ENCODE assay signal across 25 cellular contexts in the genomic region with DNA sequence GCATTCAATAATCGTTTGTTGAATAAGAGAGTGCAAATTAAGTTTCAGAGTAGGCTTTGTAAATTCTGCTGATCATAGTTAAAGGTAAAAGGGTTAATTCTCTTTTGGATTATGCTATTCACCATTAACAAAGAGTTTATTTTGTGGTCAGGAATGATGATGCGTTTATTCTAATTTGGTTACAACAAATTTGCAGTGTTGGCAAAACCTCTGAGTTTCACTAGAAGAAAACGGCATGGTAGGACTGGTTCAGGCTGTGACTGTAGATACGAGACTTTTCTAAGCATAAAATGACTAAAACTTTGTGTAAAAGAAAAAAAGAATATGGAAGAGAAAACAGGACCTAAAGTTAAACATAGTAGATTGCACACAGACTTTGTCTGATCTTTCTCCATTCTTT.
DNase-seq lines count a peak whose midpoint lies in the region; ATAC-seq, FAIRE-seq and TF ChIP-seq lines count a peak whose summit lies in the region.
"Had no signal": no experiment of that assay in that cellular context is flagged by ENCODE, and none has a peak within 500 bp of the region (broad histone marks: within the 10 kb centered on the region; RNA-seq: fewer than 3 reads in every experiment).

No MANE protein-coding gene starts in this region.

- no peaks in the 10 kb centered on the region for H3K36me3 Mint-ChIP-seq in glutamatergic neuron (ENCODE audit: unreplicated experiment)
- H3K36me3 Mint-ChIP-seq: CD8-positive, alpha-beta T cell had no signal

- peaks cover 9% of the 10 kb centered on the region for H3K9me3 Mint-ChIP-seq in glutamatergic neuron (ENCODE audit: unreplicated experiment)

- peaks cover 27% of the 10 kb centered on the region for H3K4me1 Mint-ChIP-seq in glutamatergic neuron (ENCODE audit: low read depth, unreplicated experiment)

- peaks cover 3% of the 10 kb centered on the region for H3K27me3 Mint-ChIP-seq in glutamatergic neuron (ENCODE audit: unreplicated experiment)
- H3K27me3 Mint-ChIP-seq: CD4-positive, alpha-beta T cell had no signal

- TF ChIP-seq CTCF in A549 (IDR thresholded peaks at IDR 0.05) (no peak), glutamatergic neuron (IDR thresholded peaks at IDR 0.05; ENCODE audit: partially characterized antibody, unreplicated experiment) (no peak)

- TF ChIP-seq POLR2A in A549 (IDR thresholded peaks at IDR 0.05; ENCODE audit: low read length) (no peak), H54 (IDR thresholded peaks at IDR 0.05; ENCODE audit: low read depth, low read length) (no peak)

- H3K4me2 ChIP-seq in A549: no peak overlapping the region
- H3K4me2 ChIP-seq: BLaER1 treated with 17β-estradiol and CSF1 and Interleukin-3, amounts not matched to agents 10 nM and 100 nM had no signal

- no peak overlapping the region for H3K4me3 ChIP-seq in A549
- H3K4me3 ChIP-seq: BLaER1 treated with 17β-estradiol and CSF1 and Interleukin-3, amounts not matched to agents 10 nM and 100 nM; GM12878 had no signal

- CTCF ChIA-PET in A549 (lab: Yijun Ruan, JAX): no interaction called here

- POLR2A ChIA-PET in A549 (lab: Yijun Ruan, JAX): no interaction called here

- H3K4me1 ChIP-seq in A549: no peaks in the 10 kb centered on the region
- H3K4me1 ChIP-seq: Caco-2 had no signal

- H3K4me3 Mint-ChIP-seq in glutamatergic neuron (ENCODE audit: unreplicated experiment): peak overlapping the region; percentile 18
- H3K4me3 Mint-ChIP-seq: B cell; CD4-positive, alpha-beta T cell; CD8-positive, alpha-beta T cell had no signal

- H3K9me3 ChIP-seq in A549: no peaks in the 10 kb centered on the region
- H3K9me3 ChIP-seq: BLaER1 treated with 17β-estradiol and CSF1 and Interleukin-3, amounts not matched to agents 10 nM and 100 nM; Caco-2 had no signal

- no peak for ATAC-seq in A549
- ATAC-seq: CD8-positive, alpha-beta T cell; GM12878 had no signal

- WGBS in A549 (ENCODE audit: missing lambda C conversion rate): 3% methylated on average over 4 of the region's 4 CpGs

- FAIRE-seq in A549 (lab: Jason Lieb, UNC): no peak
- FAIRE-seq in H54 (lab: Jason Lieb, UNC): peak; percentile 45
- FAIRE-seq: A204.1, D721Med, G401.6, GM12878, GM12892, GM18507, GM19239 had no signal

- no peak for TF ChIP-seq EP300 in A549 (IDR thresholded peaks at IDR 0.05)

- TF ChIP-seq RAD21 in A549 (conservative IDR thresholded peaks at IDR 0.05 in 1 of 2, IDR thresholded peaks at IDR 0.05 in 1 of 2): no peak

- H3K27ac ChIP-seq in A549: no peak overlapping the region
- H3K27ac ChIP-seq: BLaER1 treated with 17β-estradiol and CSF1 and Interleukin-3, amounts not matched to agents 10 nM and 100 nM; C4-2B had no signal

- DNase-seq in A549 (ENCODE audit: low read depth in 1 of 2, low spot score in 1 of 2): no peak
- no peak for DNase-seq in H54 (ENCODE audit: insufficient read length, low spot score)
- peak; percentile 77 for DNase-seq in RPMI8226
- no peak for DNase-seq in glutamatergic neuron
- DNase-seq in Kasumi-1 (lab: John Stamatoyannopoulos, UW): no peak
- no peak for DNase-seq in GDM1 (lab: John Stamatoyannopoulos, UW)
- DNase-seq in putamen (ENCODE audit: low spot score): no peak
- DNase-seq in kidney tubule cell (ENCODE audit: low spot score): no peak
- DNase-seq: 8988T; AML-193; Caco-2; Calu3; CD4-positive, alpha-beta T cell; CD8-positive, alpha-beta T cell; DMS79 treated with DMSO at 0.1 percent for 48 hours had no signal

- no peak overlapping the region for H3K27ac Mint-ChIP-seq in glutamatergic neuron (ENCODE audit: unreplicated experiment)
- H3K27ac Mint-ChIP-seq: B cell; CD4-positive, alpha-beta T cell; CD8-positive, alpha-beta T cell had no signal

TF ChIP-seq in A549, 52 proteins besides CTCF, POLR2A, EP300 and RAD21:
- TF ChIP-seq HOXA7 (CRISPR knock-in tag; IDR thresholded peaks at IDR 0.05): no peak
- TF ChIP-seq ATOH8 (CRISPR knock-in tag; IDR thresholded peaks at IDR 0.05; ENCODE audit: low read depth): no peak
- TF ChIP-seq KDM1A (IDR thresholded peaks at IDR 0.05; ENCODE audit: low read depth): no peak
- peak; percentile 30 for TF ChIP-seq MAFK (IDR thresholded peaks at IDR 0.05; ENCODE audit: partially characterized antibody)
- TF ChIP-seq JUNB (IDR thresholded peaks at IDR 0.05): no peak
- TF ChIP-seq, protein P1, sequence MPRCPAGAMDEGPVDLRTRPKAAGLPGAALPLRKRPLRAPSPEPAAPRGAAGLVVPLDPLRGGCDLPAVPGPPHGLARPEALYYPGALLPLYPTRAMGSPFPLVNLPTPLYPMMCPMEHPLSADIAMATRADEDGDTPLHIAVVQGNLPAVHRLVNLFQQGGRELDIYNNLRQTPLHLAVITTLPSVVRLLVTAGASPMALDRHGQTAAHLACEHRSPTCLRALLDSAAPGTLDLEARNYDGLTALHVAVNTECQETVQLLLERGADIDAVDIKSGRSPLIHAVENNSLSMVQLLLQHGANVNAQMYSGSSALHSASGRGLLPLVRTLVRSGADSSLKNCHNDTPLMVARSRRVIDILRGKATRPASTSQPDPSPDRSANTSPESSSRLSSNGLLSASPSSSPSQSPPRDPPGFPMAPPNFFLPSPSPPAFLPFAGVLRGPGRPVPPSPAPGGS (IDR thresholded peaks at IDR 0.05): no peak
